ENCODE assay signal across 8 cellular contexts in genomic region chr9:127954831-127955293, GRCh38. TPM values are rescaled to one million over a fixed set of nuclear protein-coding genes. Genes with fewer than 3 reads are reported as not detected.
DNase-seq lines count a peak whose midpoint lies in the region; ATAC-seq and TF ChIP-seq lines count a peak whose summit lies in the region.
"Had no signal": no experiment of that assay in that cellular context is flagged by ENCODE, and none has a peak within 500 bp of the region (broad histone marks: within the 10 kb centered on the region; RNA-seq: fewer than 3 reads in every experiment).

No MANE protein-coding gene starts in this region.

- intact Hi-C loops in stomach (cut with DNase I; ENCODE audit: low total_unique reads) = no loop called here

- 46 to 60% (median 53%) methylated on average over 9 to 13 of the region's 13 CpGs for WGBS in stomach, 5 donors

- TF ChIP-seq POLR2A in stomach (IDR thresholded peaks at IDR 0.05) = no peak

- peaks cover 54 to 90% (median 63%) of the 10 kb centered on the region in 4 donors for H3K4me1 ChIP-seq in stomach

- no peaks in the 10 kb centered on the region for H3K9me3 ChIP-seq in stomach

- POLR2A ChIA-PET in activated naive CD8-positive, alpha-beta T cell treated with anti-CD3 and anti-CD28 coated beads, Interleukin-2, amount 10 ng/mL, durations not matched to agents 7 days and 5 days (lab: Charles Lee) = interaction anchor here (1.0 to 2.6 kb wide), 15 partner anchors 9 to 80 kb away, joined by 3 to 14 read pairs (median 5); partner anchors contain the start of genes DPM2 and EEIG1

- no peaks in the 10 kb centered on the region for H3K27me3 Mint-ChIP-seq in activated naive CD8-positive, alpha-beta T cell treated with anti-CD3 and anti-CD28 coated beads, Interleukin-2, amount 10 ng/mL, durations not matched to agents 7 days and 5 days

- H3K27me3 ChIP-seq in layer of hippocampus (ENCODE audit: control insufficient read depth, insufficient read depth, low read length) (no peaks in the 10 kb centered on the region), stomach (no peaks in the 10 kb centered on the region)

- TF ChIP-seq EP300 in stomach (IDR thresholded peaks at IDR 0.05) = no peak

- H3K9me3 Mint-ChIP-seq in activated naive CD8-positive, alpha-beta T cell treated with anti-CD3 and anti-CD28 coated beads, Interleukin-2, amount 10 ng/mL, durations not matched to agents 7 days and 5 days = no peaks in the 10 kb centered on the region

- DNase-seq in NCI-H69 (lab: John Stamatoyannopoulos, UW) (peak; percentile 61), stomach (no peak), NCI-H128 (lab: John Stamatoyannopoulos, UW; ENCODE audit: unreplicated experiment) (no peak), glomerular visceral epithelial cell (ENCODE audit: extremely low spot score) (no peak)
- no peak for DNase-seq in activated naive CD8-positive, alpha-beta T cell treated with anti-CD3 and anti-CD28 coated beads, Interleukin-2, amount 10 ng/mL, durations not matched to agents 7 days and 5 days
- DNase-seq in activated CD8-positive, alpha-beta memory T cell treated with anti-CD3 and anti-CD28 coated beads for 24 hours = no peak
- DNase-seq: foreskin melanocyte had no signal

- peak overlapping the region in 1 of 4 donors; percentile 6 for H3K4me3 ChIP-seq in stomach

- ATAC-seq in activated naive CD8-positive, alpha-beta T cell treated with anti-CD3 and anti-CD28 coated beads, Interleukin-2, amount 10 ng/mL, durations not matched to agents 7 days and 5 days (ENCODE audit: low read depth) = no peak

- peaks cover 66% of the 10 kb centered on the region for H3K4me1 Mint-ChIP-seq in activated naive CD8-positive, alpha-beta T cell treated with anti-CD3 and anti-CD28 coated beads, Interleukin-2, amount 10 ng/mL, durations not matched to agents 7 days and 5 days

- H3K36me3 Mint-ChIP-seq in activated naive CD8-positive, alpha-beta T cell treated with anti-CD3 and anti-CD28 coated beads, Interleukin-2, amount 10 ng/mL, durations not matched to agents 7 days and 5 days = peaks cover 32% of the 10 kb centered on the region

- no peak overlapping the region for H3K4me3 Mint-ChIP-seq in activated naive CD8-positive, alpha-beta T cell treated with anti-CD3 and anti-CD28 coated beads, Interleukin-2, amount 10 ng/mL, durations not matched to agents 7 days and 5 days

- H3K36me3 ChIP-seq in stomach = peaks cover 0 to 19% (median 8%) of the 10 kb centered on the region in 4 donors

- no peak for TF ChIP-seq CTCF in stomach (IDR thresholded peaks at IDR 0.05)

- peak overlapping the region; percentile 83 for H3K27ac ChIP-seq in layer of hippocampus (ENCODE audit: low read depth, low read length)
- peak overlapping the region; percentile 68 to 82 (median 77) for H3K27ac ChIP-seq in stomach

- peak overlapping the region; percentile 32 for H3K27ac Mint-ChIP-seq in activated naive CD8-positive, alpha-beta T cell treated with anti-CD3 and anti-CD28 coated beads, Interleukin-2, amount 10 ng/mL, durations not matched to agents 7 days and 5 days

RNA-seq across cellular contexts. Expression of gene DPM2, which starts 17.2 kb away (rescaled TPM):
- 10 to 100 TPM; 49.2 to 54.2 TPM for total RNA-seq in activated naive CD8-positive, alpha-beta T cell treated with anti-CD3 and anti-CD28 coated beads, Interleukin-2, amount 10 ng/mL, durations not matched to agents 7 days and 5 days
- 10 to 100 TPM in 4 of 5 donors, 1 to 10 TPM in 1; 1.7 to 98.2 (median 55.4) TPM for total RNA-seq in stomach
- polyA plus RNA-seq in stomach = 10 to 100 TPM; 27.0 to 38.0 (median 32.5) TPM

RNA-seq across cellular contexts. Expression of gene PIP5KL1, which starts 24.3 kb away (rescaled TPM):
- 1 to 10 TPM; 1.5 to 1.9 TPM for total RNA-seq in activated naive CD8-positive, alpha-beta T cell treated with anti-CD3 and anti-CD28 coated beads, Interleukin-2, amount 10 ng/mL, durations not matched to agents 7 days and 5 days
- 10 to 100 TPM in 3 of 5 donors, under 1 TPM in 1, not detected in 1; 0.55 to 98.0 (median 19.1) TPM for total RNA-seq in stomach
- 1 to 10 TPM in 2 of 3 donors, under 1 TPM in 1; 0.50 to 3.3 (median 2.3) TPM for polyA plus RNA-seq in stomach

RNA-seq across cellular contexts. Expression of gene EEIG1, which starts 25.9 kb away (rescaled TPM):
- total RNA-seq in activated naive CD8-positive, alpha-beta T cell treated with anti-CD3 and anti-CD28 coated beads, Interleukin-2, amount 10 ng/mL, durations not matched to agents 7 days and 5 days = 100 to 1,000 TPM; 329 to 366 TPM
- 100 to 1,000 TPM in 2 of 5 donors, 10 to 100 TPM in 3; 26.3 to 406 (median 83.4) TPM for total RNA-seq in stomach
- polyA plus RNA-seq in stomach = 100 to 1,000 TPM in 1 of 3 donors, 10 to 100 TPM in 2; 24.4 to 118 (median 38.5) TPM

RNA-seq across cellular contexts. Expression of gene ST6GALNAC4, which starts 38.0 kb away (rescaled TPM):
- 10 to 100 TPM; 51.1 to 59.5 TPM for total RNA-seq in activated naive CD8-positive, alpha-beta T cell treated with anti-CD3 and anti-CD28 coated beads, Interleukin-2, amount 10 ng/mL, durations not matched to agents 7 days and 5 days
- total RNA-seq in stomach = 10 to 100 TPM in 3 of 5 donors, 1 to 10 TPM in 2; 3.7 to 33.6 (median 14.5) TPM
- 10 to 100 TPM; 10.5 to 14.2 (median 11.8) TPM for polyA plus RNA-seq in stomach

RNA-seq across cellular contexts. Expression of gene ST6GALNAC6, which starts 55.5 kb away (rescaled TPM):
- total RNA-seq in activated naive CD8-positive, alpha-beta T cell treated with anti-CD3 and anti-CD28 coated beads, Interleukin-2, amount 10 ng/mL, durations not matched to agents 7 days and 5 days = 100 to 1,000 TPM; 105 to 112 TPM
- total RNA-seq in stomach = 100 to 1,000 TPM in 2 of 5 donors, 10 to 100 TPM in 3; 18.0 to 145 (median 92.4) TPM
- polyA plus RNA-seq in stomach = 10 to 100 TPM; 32.8 to 63.8 (median 42.2) TPM
